In the genomic region with DNA sequence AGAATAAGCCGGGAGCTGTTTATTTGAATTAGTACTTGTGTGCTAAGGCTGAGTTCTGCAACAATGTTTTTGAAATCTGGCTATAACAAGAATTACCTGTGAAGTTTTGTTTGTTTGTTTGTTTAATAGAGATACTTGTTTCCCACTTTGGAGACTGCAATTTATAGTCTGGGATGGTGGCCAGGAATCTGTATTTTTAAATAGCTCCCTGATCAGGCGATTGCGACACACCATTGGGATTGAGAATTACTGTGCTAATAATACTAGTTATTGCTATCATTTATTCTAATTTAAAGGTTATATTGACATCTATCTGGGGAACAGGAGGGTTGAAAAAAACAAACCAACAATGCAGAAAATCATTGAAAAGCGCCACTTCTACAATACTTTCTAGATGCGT, we compare ENCODE assay signal across 24 cellular contexts.
DNase-seq lines count a peak whose midpoint lies in the region; ATAC-seq, FAIRE-seq and TF ChIP-seq lines count a peak whose summit lies in the region.
"Had no signal": no experiment of that assay in that cellular context is flagged by ENCODE, and none has a peak within 500 bp of the region (broad histone marks: within the 10 kb centered on the region; RNA-seq: fewer than 3 reads in every experiment).

No MANE protein-coding gene starts in this region.

- ATAC-seq in HepG2 (no peak), right lobe of liver (no peak), K562 (no peak), HG02642 (IDR thresholded peaks at IDR 0.05; ENCODE audit: poor library complexity, unreplicated experiment) (no peak)
- ATAC-seq: A549, GM12878, GM23338 had no signal

- intact Hi-C loops in HepG2 (cut with micrococcal nuclease; ENCODE audit: unreplicated experiment) (no loop called here), right lobe of liver (cut with DNase I) (no loop called here), K562 (cut with micrococcal nuclease) (no loop called here)

- H3K4me2 ChIP-seq in HepG2 (ENCODE audit: low read depth, low read length), result no peak overlapping the region
- H3K4me2 ChIP-seq in K562 (ENCODE audit: insufficient read depth, low read length), result no peak overlapping the region
- H3K4me2 ChIP-seq: A549; BLaER1 treated with 17β-estradiol and CSF1 and Interleukin-3, amounts not matched to agents 10 nM and 100 nM; GM23338 had no signal

- H3K36me3 ChIP-seq in HepG2 (replicated peaks in 1 of 2; ENCODE audit: control insufficient read depth in 1 of 2, insufficient read depth in 2 of 2, low read length in 2 of 2) (no peaks in the 10 kb centered on the region), right lobe of liver (no peaks in the 10 kb centered on the region), K562 (ENCODE audit: control insufficient read depth, insufficient read depth, low read length) (no peaks in the 10 kb centered on the region)
- H3K36me3 ChIP-seq: BE2C; BLaER1 treated with 17β-estradiol and CSF1 and Interleukin-3, amounts not matched to agents 10 nM and 100 nM; HAP-1 had no signal

- DNase-seq in NCI-H2029 treated with DMSO at 0.1 percent for 48 hours (lab: John Stamatoyannopoulos, UW) (peak; percentile 26), NCI-H2029 (lab: John Stamatoyannopoulos, UW) (no peak), HepG2 (ENCODE audit: low spot score) (no peak), right lobe of liver (no peak), K562 (ENCODE audit: extremely low read depth in 1 of 4, low spot score in 3 of 4) (no peak), GDM1 (lab: John Stamatoyannopoulos, UW) (no peak)
- DNase-seq: 8988T; ACHN; AML-193; BE2C; CD4-positive, alpha-beta T cell; CD8-positive, alpha-beta memory T cell; DMS 273 treated with DMSO at 0.1 percent for 48 hours; DND-41 had no signal

- FAIRE-seq in HepG2 (lab: Jason Lieb, UNC) (no peak), K562 (lab: Jason Lieb, UNC) (no peak)
- FAIRE-seq: A549, D721Med, G401.6, GM12878, GM19239, H54 had no signal

- TF ChIP-seq RAD21 in HepG2 (CRISPR knock-in tag; IDR thresholded peaks at IDR 0.05) (no peak), K562 (CRISPR knock-in tag; conservative IDR thresholded peaks at IDR 0.05 in 1 of 2, IDR thresholded peaks at IDR 0.05 in 1 of 2) (no peak)

- no peaks in the 10 kb centered on the region for H3K4me1 ChIP-seq in HepG2 (ENCODE audit: insufficient read depth, low read length)
- H3K4me1 ChIP-seq in right lobe of liver, result no peaks in the 10 kb centered on the region
- no peaks in the 10 kb centered on the region for H3K4me1 ChIP-seq in K562 (replicated peaks in 1 of 2; ENCODE audit: control insufficient read depth in 2 of 2, insufficient read depth in 2 of 2, low read length in 2 of 2)
- H3K4me1 ChIP-seq: A549, BE2C had no signal

- H3K9me3 ChIP-seq in HepG2 (ENCODE audit: low read length), result no peaks in the 10 kb centered on the region
- no peaks in the 10 kb centered on the region for H3K9me3 ChIP-seq in right lobe of liver
- no peaks in the 10 kb centered on the region for H3K9me3 ChIP-seq in K562 (replicated peaks; ENCODE audit: control insufficient read depth, insufficient read depth, low read depth, low read length)
- H3K9me3 ChIP-seq: A549; BE2C; BLaER1 treated with 17β-estradiol and CSF1 and Interleukin-3, amounts not matched to agents 10 nM and 100 nM; HAP-1 had no signal

- no peak overlapping the region for H3K4me3 ChIP-seq in HepG2 (replicated peaks in 1 of 3; ENCODE audit: insufficient read depth in 1 of 3, low read depth in 2 of 3, low read length in 3 of 3)
- no peak overlapping the region for H3K4me3 ChIP-seq in right lobe of liver
- no peak overlapping the region for H3K4me3 ChIP-seq in K562
- H3K4me3 ChIP-seq: A549; BLaER1 treated with 17β-estradiol and CSF1 and Interleukin-3, amounts not matched to agents 10 nM and 100 nM; GM12878; GM23338; HAP-1 had no signal

- TF ChIP-seq CTCF in HepG2 (CRISPR knock-in tag; IDR thresholded peaks at IDR 0.05), result no peak
- no peak for TF ChIP-seq CTCF in right lobe of liver (IDR thresholded peaks at IDR 0.05)
- no peak for TF ChIP-seq CTCF in K562 (IDR thresholded peaks at IDR 0.05 in 2 of 3, conservative IDR thresholded peaks at IDR 0.05 in 1 of 3; ENCODE audit: insufficient read depth in 2 of 3, low read depth in 1 of 3, low read length in 3 of 3)

- BruUV-seq in HepG2 (replicated peaks; lab: Mats Ljungman, UMichigan), result no TSS peak
- BruUV-seq in K562 (replicated peaks; lab: Mats Ljungman, UMichigan), result no TSS peak

- WGBS in HepG2 (ENCODE audit: low lambda C conversion rate), result 27% methylated on average over 5 of the region's 5 CpGs
- WGBS in right lobe of liver (ENCODE audit: insufficient coverage, low coverage, low lambda C conversion rate, missing lambda C conversion rate), result 70% methylated on average over 5 of the region's 5 CpGs
- 0% methylated on average over 5 of the region's 5 CpGs for WGBS in K562 (ENCODE audit: insufficient coverage, low coverage, missing lambda C conversion rate)

- H3K9ac ChIP-seq in HepG2 (ENCODE audit: insufficient read depth, low read depth, low read length) (no peak overlapping the region), K562 (ENCODE audit: insufficient read depth in 1 of 2, low read depth in 2 of 2, low read length in 2 of 2) (no peak overlapping the region)
- H3K9ac ChIP-seq: BLaER1 treated with 17β-estradiol and CSF1 and Interleukin-3, amounts not matched to agents 10 nM and 100 nM had no signal

- H3K79me2 ChIP-seq in HepG2 (ENCODE audit: insufficient read depth, low read length) (no peaks in the 10 kb centered on the region), K562 (ENCODE audit: control insufficient read depth, insufficient read depth, low read length) (no peaks in the 10 kb centered on the region)

- no peak overlapping the region for H3K27ac ChIP-seq in HepG2 (ENCODE audit: extremely low read length, insufficient read depth, low read length)
- no peak overlapping the region for H3K27ac ChIP-seq in right lobe of liver
- no peak overlapping the region for H3K27ac ChIP-seq in K562 (ENCODE audit: extremely low read depth, low read depth, low read length)
- H3K27ac ChIP-seq: A549; BLaER1 treated with 17β-estradiol and CSF1 and Interleukin-3, amounts not matched to agents 10 nM and 100 nM had no signal

- 0 out of 5 replicates have a peak, but pooled peaks cover 0 to 7% of the 10 kb centered on the region in 2 experiments for H3K27me3 ChIP-seq in HepG2 (ENCODE audit: control insufficient read depth in 1 of 2, insufficient read depth in 2 of 2, low read length in 2 of 2)
- no peaks in the 10 kb centered on the region for H3K27me3 ChIP-seq in right lobe of liver
- no peaks in the 10 kb centered on the region for H3K27me3 ChIP-seq in K562 (ENCODE audit: control insufficient read depth in 2 of 2, insufficient read depth in 2 of 2, low read length in 2 of 2)
- H3K27me3 ChIP-seq: BE2C; BLaER1 treated with 17β-estradiol and CSF1 and Interleukin-3, amounts not matched to agents 10 nM and 100 nM had no signal

- TF ChIP-seq EP300 in HepG2 (IDR thresholded peaks at IDR 0.05; ENCODE audit: low read depth in 2 of 2, low read length in 2 of 2) (no peak), HepG2 (CRISPR knock-in tag; IDR thresholded peaks at IDR 0.05; ENCODE audit: borderline replicate concordance) (no peak), K562 (IDR thresholded peaks at IDR 0.05; ENCODE audit: low read length) (no peak)

- H2AFZ ChIP-seq in HepG2 (ENCODE audit: low read length) (no peak overlapping the region), K562 (ENCODE audit: low read depth, low read length) (no peak overlapping the region)
- H2AFZ ChIP-seq: GM23338 had no signal

- POLR2A ChIA-PET in HepG2 (lab: Yijun Ruan, JAX) (no interaction called here), K562 (lab: Yijun Ruan, JAX) (no interaction called here)

- H4K20me1 ChIP-seq in HepG2 (ENCODE audit: insufficient read depth, low read length) (no peaks in the 10 kb centered on the region), K562 (replicated peaks; ENCODE audit: control insufficient read depth, insufficient read depth, low read length) (no peaks in the 10 kb centered on the region)
- H4K20me1 ChIP-seq: BLaER1 treated with 17β-estradiol and CSF1 and Interleukin-3, amounts not matched to agents 10 nM and 100 nM had no signal

- CTCF ChIA-PET in HepG2 (lab: Yijun Ruan, JAX; ENCODE audit: low intra/inter-chr PET ratio, low total read pairs), result no interaction called here
- CTCF ChIA-PET in K562 (lab: Yijun Ruan, JAX; ENCODE audit: low intra/inter-chr PET ratio), result no interaction called here

- no peaks in the 10 kb centered on the region for H3K9me1 ChIP-seq in K562 (ENCODE audit: control insufficient read depth, insufficient read depth, low read length)

- in situ Hi-C loops in HepG2 (cut with HindIII; ENCODE audit: extremely low pct_ligation_motif_present, low pct_unique_long_range_greater_than_20kb), result no loop called here
- in situ Hi-C loops in K562 (cut with MboI), result no loop called here

- TF ChIP-seq POLR2A in HepG2 (IDR thresholded peaks at IDR 0.05; ENCODE audit: insufficient read depth in 1 of 2, low read depth in 2 of 2, low read length in 2 of 2), result no peak
- no peak for TF ChIP-seq POLR2A in right lobe of liver (IDR thresholded peaks at IDR 0.05)
- no peak for TF ChIP-seq POLR2A in K562 (conservative IDR thresholded peaks at IDR 0.05)

TF ChIP-seq in K562, 482 proteins besides CTCF, POLR2A, EP300 and RAD21:
- 0 out of 2 replicates have a peak, but pooled peaks have one; percentile 8 for TF ChIP-seq CEBPB (tag; IDR thresholded peaks at IDR 0.05)
- TF ChIP-seq NFIC (IDR thresholded peaks at IDR 0.05), result no peak
TF ChIP-seq in K562: peak in this region for 1.
